Comparison of ENCODE assay signal across 17 cellular contexts in the genomic region with DNA sequence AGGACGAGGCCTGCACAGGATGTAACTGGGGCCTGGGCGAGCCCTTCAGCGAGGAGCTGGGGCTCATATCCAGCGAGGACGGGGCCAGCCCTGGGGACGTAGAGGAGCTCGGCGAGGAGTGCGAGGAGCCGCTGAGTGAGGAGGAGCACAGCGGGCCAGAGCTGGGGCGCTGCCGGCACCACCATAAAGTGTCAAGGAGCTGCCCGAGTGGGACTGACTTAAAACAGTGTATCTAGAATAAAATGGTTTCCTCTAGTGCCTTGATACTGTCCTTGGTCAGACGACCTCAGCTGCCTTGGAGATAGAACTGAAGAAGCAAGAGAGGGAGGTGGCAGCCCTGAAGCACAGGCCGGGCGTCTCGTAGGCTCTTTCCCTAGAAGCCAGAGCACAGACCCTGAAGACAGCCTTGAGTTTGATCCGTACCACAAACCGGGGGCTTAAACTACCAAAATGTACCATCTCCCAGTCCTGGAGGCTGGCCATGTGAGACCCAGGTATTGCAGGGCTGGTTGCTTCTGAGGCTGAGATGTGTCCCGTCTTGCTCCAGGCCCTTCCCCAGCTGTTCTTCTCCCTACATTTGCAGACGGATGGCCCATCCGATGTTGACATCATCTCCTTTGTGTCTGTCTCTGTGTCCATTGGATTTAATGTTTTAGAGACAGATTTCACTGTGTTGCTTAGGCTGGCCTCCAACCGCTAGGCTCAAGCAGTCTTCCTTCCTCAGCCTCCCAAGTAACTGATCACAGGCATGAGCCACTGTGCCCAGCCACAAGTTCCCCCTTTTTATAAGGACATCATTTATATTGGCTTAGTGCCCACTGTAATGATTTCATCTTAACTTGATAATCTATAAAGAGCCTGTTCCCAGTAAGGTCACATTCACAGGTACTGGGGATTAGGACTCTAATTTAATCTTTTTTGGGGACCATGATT. TPM values are rescaled to one million over a fixed set of nuclear protein-coding genes. Genes with fewer than 3 reads are reported as not detected.
DNase-seq lines count a peak whose midpoint lies in the region; ATAC-seq, FAIRE-seq and TF ChIP-seq lines count a peak whose summit lies in the region.
"Had no signal": no experiment of that assay in that cellular context is flagged by ENCODE, and none has a peak within 500 bp of the region (broad histone marks: within the 10 kb centered on the region; RNA-seq: fewer than 3 reads in every experiment).

No MANE protein-coding gene starts in this region.

- H2AFZ ChIP-seq in K562 (ENCODE audit: low read depth, low read length): no peak overlapping the region

- peaks cover 42% of the 10 kb centered on the region for H3K36me3 Mint-ChIP-seq in activated T-cell treated with anti-CD3 and anti-CD28 coated beads, Interleukin-2, amount 50 U/mL, for 4 hours (ENCODE audit: insufficient read depth)

- H3K4me1 ChIP-seq in K562 (replicated peaks in 1 of 2; ENCODE audit: control insufficient read depth in 2 of 2, insufficient read depth in 2 of 2, low read length in 2 of 2): peaks cover 0 to 3% of the 10 kb centered on the region in 2 experiments; a peak in 2 of 5 replicates

- no peak for TF ChIP-seq CTCF in K562 (IDR thresholded peaks at IDR 0.05 in 2 of 3, conservative IDR thresholded peaks at IDR 0.05 in 1 of 3; ENCODE audit: insufficient read depth in 2 of 3, low read depth in 1 of 3, low read length in 3 of 3)

- H3K4me2 ChIP-seq in K562 (ENCODE audit: insufficient read depth, low read length): no peak overlapping the region

- no peak overlapping the region for H3K4me3 ChIP-seq in K562
- H3K4me3 ChIP-seq: suprapubic skin had no signal

- FAIRE-seq in K562 (lab: Jason Lieb, UNC): no peak
- FAIRE-seq: frontal cortex, HTR-8/SVneo had no signal

- no peak overlapping the region for H3K27ac ChIP-seq in K562 (ENCODE audit: extremely low read depth, low read depth, low read length)
- H3K27ac ChIP-seq: suprapubic skin had no signal

- no TSS peak for BruUV-seq in K562 (replicated peaks; lab: Mats Ljungman, UMichigan)

- H3K9me1 ChIP-seq in K562 (ENCODE audit: control insufficient read depth, insufficient read depth, low read length): peaks cover 14% of the 10 kb centered on the region

- in situ Hi-C loops in K562 (cut with MboI): no loop called here

- H3K36me3 ChIP-seq in K562 (ENCODE audit: control insufficient read depth, insufficient read depth, low read length): peaks cover 98% of the 10 kb centered on the region

- POLR2A ChIA-PET in K562 (lab: Yijun Ruan, JAX): interaction anchor here (0.5 to 1.8 kb wide), 3 partner anchors 9 to 17 kb away, joined by 3 to 5 read pairs (median 3); no protein-coding TSS in a partner anchor

- H3K4me3 Mint-ChIP-seq in activated T-cell treated with anti-CD3 and anti-CD28 coated beads, Interleukin-2, amount 50 U/mL, for 4 hours: no peak overlapping the region

- H3K27me3 Mint-ChIP-seq in activated T-cell treated with anti-CD3 and anti-CD28 coated beads, Interleukin-2, amount 50 U/mL, for 4 hours (ENCODE audit: low read depth): no peaks in the 10 kb centered on the region

- intact Hi-C loops in K562 (cut with micrococcal nuclease) (no loop called here), sciatic nerve (cut with DNase I) (no loop called here)

- H3K4me1 Mint-ChIP-seq in activated T-cell treated with anti-CD3 and anti-CD28 coated beads, Interleukin-2, amount 50 U/mL, for 4 hours (ENCODE audit: low read depth): peaks cover 46% of the 10 kb centered on the region

- no peak for TF ChIP-seq EP300 in K562 (IDR thresholded peaks at IDR 0.05; ENCODE audit: low read length)

- no peak for ATAC-seq in activated T-cell treated with anti-CD3 and anti-CD28 coated beads, Interleukin-2, amount 50 U/mL, for 4 hours
- ATAC-seq in K562 (no peak), sciatic nerve (no peak), HG03442 (IDR thresholded peaks at IDR 0.05; ENCODE audit: unreplicated experiment) (no peak)

- TF ChIP-seq RAD21 in K562 (CRISPR knock-in tag; conservative IDR thresholded peaks at IDR 0.05 in 1 of 2, IDR thresholded peaks at IDR 0.05 in 1 of 2): no peak

- no peaks in the 10 kb centered on the region for H3K27me3 ChIP-seq in K562 (ENCODE audit: control insufficient read depth in 2 of 2, insufficient read depth in 2 of 2, low read length in 2 of 2)
- H3K27me3 ChIP-seq: suprapubic skin had no signal

- WGBS in K562 (ENCODE audit: insufficient coverage, low coverage, missing lambda C conversion rate): 89% methylated on average over 24 of the region's 24 CpGs

- peaks cover 80% of the 10 kb centered on the region for H3K79me2 ChIP-seq in K562 (ENCODE audit: control insufficient read depth, insufficient read depth, low read length)

- DNase-seq in activated T-cell treated with anti-CD3 and anti-CD28 coated beads, Interleukin-2, amount 50 U/mL, for 1 hour: peak; percentile 16
- no peak for DNase-seq in activated T-cell treated with anti-CD3 and anti-CD28 coated beads, Interleukin-2, amount 50 U/mL, for 4 hours
- DNase-seq in Kasumi-1 (lab: John Stamatoyannopoulos, UW): peak; percentile 61 to 69
- DNase-seq in K562 (ENCODE audit: extremely low read depth in 1 of 4, low spot score in 3 of 4): no peak
- DNase-seq in sciatic nerve (ENCODE audit: low spot score): peak; percentile 43
- DNase-seq in NCI-H1092 treated with DMSO at 0.1 percent for 48 hours (lab: John Stamatoyannopoulos, UW): no peak
- no peak for DNase-seq in HuH-7 (ENCODE audit: low spot score)
- DNase-seq: ACHN, COR-L47, GF-D8, MV-4-11, NCI-H2171, SHP77 had no signal

- CTCF ChIA-PET in K562 (lab: Yijun Ruan, JAX; ENCODE audit: low intra/inter-chr PET ratio): no interaction called here

- no peaks in the 10 kb centered on the region for H3K9me3 Mint-ChIP-seq in activated T-cell treated with anti-CD3 and anti-CD28 coated beads, Interleukin-2, amount 50 U/mL, for 4 hours

- H4K20me1 ChIP-seq in K562 (replicated peaks; ENCODE audit: control insufficient read depth, insufficient read depth, low read length): peaks cover 45% of the 10 kb centered on the region

- no peaks in the 10 kb centered on the region for H3K9me3 ChIP-seq in K562 (replicated peaks; ENCODE audit: control insufficient read depth, insufficient read depth, low read depth, low read length)
- H3K9me3 ChIP-seq: suprapubic skin had no signal

- peak overlapping the region in 1 of 2 experiments; percentile 49; a peak in 1 of 4 replicates for H3K9ac ChIP-seq in K562 (ENCODE audit: insufficient read depth in 1 of 2, low read depth in 2 of 2, low read length in 2 of 2)

- TF ChIP-seq POLR2A in K562 (conservative IDR thresholded peaks at IDR 0.05): peak; percentile 28; the same call in 1 of the 2 replicates

TF ChIP-seq in K562, 482 proteins besides CTCF, POLR2A, EP300 and RAD21 (continues in another document):
- no peak for TF ChIP-seq CHAMP1 (IDR thresholded peaks at IDR 0.05)
- 0 out of 2 replicates have a peak, but pooled peaks have one; percentile 9 for TF ChIP-seq SUPT5H (IDR thresholded peaks at IDR 0.05)
- no peak for TF ChIP-seq CC2D1A (IDR thresholded peaks at IDR 0.05)
- peak; percentile 88 for TF ChIP-seq RBM22 (IDR thresholded peaks at IDR 0.05; ENCODE audit: low read depth, low read length, poor library complexity, severe bottlenecking)
- peak; percentile 36; the same call in 1 of the 2 replicates for TF ChIP-seq NFIC (IDR thresholded peaks at IDR 0.05)
- peak; percentile 41 for TF ChIP-seq CCNT2 (IDR thresholded peaks at IDR 0.05; ENCODE audit: borderline replicate concordance, extremely low read depth, insufficient read length, low read depth, low read length)
- TF ChIP-seq KLF13 (tag; IDR thresholded peaks at IDR 0.05; ENCODE audit: borderline replicate concordance, low read depth): no peak
- TF ChIP-seq ARHGAP35 (IDR thresholded peaks at IDR 0.05; ENCODE audit: partially characterized antibody): no peak
- TF ChIP-seq POLR2G (IDR thresholded peaks at IDR 0.05; ENCODE audit: low read depth, low read length): peak; percentile 60; the same call in 1 of the 2 replicates

RNA-seq across cellular contexts. Expression of gene DNAJB6, which starts 35.8 kb away (rescaled TPM):
- 100 to 1,000 TPM; 107 to 129 (median 117) TPM for total RNA-seq in activated T-cell treated with anti-CD3 and anti-CD28 coated beads, Interleukin-2, amount 50 U/mL, for 4 hours
- 136 and 330 TPM in 2 replicates for total RNA-seq in K562 (2011; cell fraction: chromatin; rRNA removed; ENCODE audit: low replicate concordance)
- total RNA-seq in K562 (2011; cell fraction: nucleolus; rRNA removed): 82.5 and 83.7 TPM in 2 replicates
- total RNA-seq in K562 (2011; cell fraction: nucleoplasm; rRNA removed): 139 and 175 TPM in 2 replicates
- total RNA-seq in K562 (2014; rRNA removed) (116 and 147 TPM in 2 replicates), K562 (2014; rRNA removed; fragmentation: Illumina TruSeq; extraction: Trizol) (135 and 158 TPM in 2 replicates), K562 (2015; rRNA removed; fragmentation: Illumina TruSeq; extraction: Trizol) (132 and 149 TPM in 2 replicates), K562 (2021) (128 and 131 TPM in 2 replicates), sciatic nerve (129 TPM)
- polyA plus RNA-seq in K562 (2011; rRNA removed) (63.1 and 84.5 TPM in 2 replicates), K562 (2014; fragmentation: Illumina TruSeq; extraction: Trizol) (158 and 225 TPM in 2 replicates), K562 (2014; fragmentation: Nextera tagmentation; extraction: Ambion mirVana) (100 to 1,000 TPM in 1 of 2 experiments, 10 to 100 TPM in 1; 96.6 to 100 TPM), K562 (2014; rRNA removed) (135 and 158 TPM in 2 replicates)
- 30.0 and 41.8 TPM in 2 replicates for polyA plus RNA-seq in K562 (2011; cell fraction: cytosol; rRNA removed)
- 45.6 and 48.0 TPM in 2 replicates for polyA plus RNA-seq in K562 (2011; cell fraction: nucleus; rRNA removed)
- polyA plus RNA-seq in K562 (2012): 109 and 130 TPM in 2 replicates
- 60.6 and 70.5 TPM in 2 replicates for polyA minus RNA-seq in K562 (2011; rRNA and poly(A)+ RNA removed)
- polyA minus RNA-seq in K562 (2011; cell fraction: cytosol; rRNA and poly(A)+ RNA removed): 59.2 and 63.5 TPM in 2 replicates
- 39.3 and 44.5 TPM in 2 replicates for polyA minus RNA-seq in K562 (2011; cell fraction: nucleus; rRNA and poly(A)+ RNA removed)

Comparison
In these comparisons a context has a peak if more than half of its experiments do, and no peak if none do; other contexts are left out.
1. DNase-seq: peak in activated T-cell treated with anti-CD3 and anti-CD28 coated beads, Interleukin-2, amount 50 U/mL, for 1 hour (single experiment), Kasumi-1 (2 of 2) and sciatic nerve (single experiment); none in activated T-cell treated with anti-CD3 and anti-CD28 coated beads, Interleukin-2, amount 50 U/mL, for 4 hours (single experiment), K562 (0 of 4), NCI-H1092 treated with DMSO at 0.1 percent for 48 hours (single experiment) and HuH-7 (single experiment).